Comparison of ENCODE assay signal across 1 cellular context in genomic region chr10:89393898-89394297, GRCh38.
TF ChIP-seq lines count a peak whose summit lies in the region.

No MANE protein-coding gene starts in this region.

TF ChIP-seq in GM12878, 131 proteins besides CTCF, POLR2A, EP300 and RAD21:
- TF ChIP-seq RBBP5 (conservative IDR thresholded peaks at IDR 0.05) = no peak
- TF ChIP-seq RFX5 (IDR thresholded peaks at IDR 0.05; ENCODE audit: low read depth, low read length) = no peak
- no peak for TF ChIP-seq REST (IDR thresholded peaks at IDR 0.05; ENCODE audit: low read depth, low read length)
- TF ChIP-seq TCF12 (IDR thresholded peaks at IDR 0.05; ENCODE audit: low read depth, low read length) = no peak
- TF ChIP-seq ZNF622 (IDR thresholded peaks at IDR 0.05) = no peak
- no peak for TF ChIP-seq RB1 (IDR thresholded peaks at IDR 0.05; ENCODE audit: borderline replicate concordance)
- TF ChIP-seq ATF3 (IDR thresholded peaks at IDR 0.05; ENCODE audit: borderline replicate concordance, extremely low read depth, low read depth, low read length) = no peak
- no peak for TF ChIP-seq SREBF2 (IDR thresholded peaks at IDR 0.05; ENCODE audit: low read length)
- no peak for TF ChIP-seq ASH2L (IDR thresholded peaks at IDR 0.05; ENCODE audit: borderline replicate concordance, low read depth)
- TF ChIP-seq NR2C1 (IDR thresholded peaks at IDR 0.05) = no peak
- TF ChIP-seq ZNF217 (IDR thresholded peaks at IDR 0.05) = no peak
- TF ChIP-seq ESRRA (IDR thresholded peaks at IDR 0.05; ENCODE audit: low read length) = no peak
- no peak for TF ChIP-seq LARP7 (IDR thresholded peaks at IDR 0.05)
- no peak for TF ChIP-seq SP1 (IDR thresholded peaks at IDR 0.05; ENCODE audit: low read depth, low read length)
- TF ChIP-seq ELK1 (IDR thresholded peaks at IDR 0.05; ENCODE audit: low read depth, low read length) = no peak
- no peak for TF ChIP-seq BCL11A (IDR thresholded peaks at IDR 0.05; ENCODE audit: low read depth, low read length)
- TF ChIP-seq RCOR1 (conservative IDR thresholded peaks at IDR 0.05; ENCODE audit: low read depth, low read length) = no peak
- no peak for TF ChIP-seq NKRF (conservative IDR thresholded peaks at IDR 0.05)
